ENCODE assay signal across 8 cellular contexts in genomic region chr19:40530091-40530901, GRCh38. TPM values are rescaled to one million over a fixed set of nuclear protein-coding genes. Genes with fewer than 3 reads are reported as not detected.
DNase-seq lines count a peak whose midpoint lies in the region; FAIRE-seq and TF ChIP-seq lines count a peak whose summit lies in the region.

No MANE protein-coding gene starts in this region.

- TF ChIP-seq CTCF in DOHH2 (IDR thresholded peaks at IDR 0.05; ENCODE audit: low read depth, low read length, poor library complexity, severe bottlenecking), result peak; percentile 40

- no peak overlapping the region for H3K27ac ChIP-seq in DOHH2 (ENCODE audit: low read depth, low read length)

- H4K20me1 ChIP-seq in DOHH2 (ENCODE audit: control insufficient read depth, insufficient read depth, low read depth, low read length), result no peaks in the 10 kb centered on the region

- H3K27me3 Mint-ChIP-seq in activated naive CD4-positive, alpha-beta T cell treated with anti-CD3 and anti-CD28 coated beads, Interleukin-2, amount 10 ng/mL, durations not matched to agents 7 days and 5 days, result peaks cover 69% of the 10 kb centered on the region

- H3F3A ChIP-seq in DOHH2 (ENCODE audit: control insufficient read depth, insufficient read depth), result no peaks in the 10 kb centered on the region

- H3K9me3 Mint-ChIP-seq in activated naive CD4-positive, alpha-beta T cell treated with anti-CD3 and anti-CD28 coated beads, Interleukin-2, amount 10 ng/mL, durations not matched to agents 7 days and 5 days, result no peaks in the 10 kb centered on the region

- H3K4me3 Mint-ChIP-seq in activated naive CD4-positive, alpha-beta T cell treated with anti-CD3 and anti-CD28 coated beads, Interleukin-2, amount 10 ng/mL, durations not matched to agents 7 days and 5 days, result no peak overlapping the region

- FAIRE-seq in GM19239 (lab: Jason Lieb, UNC), result no peak

- H3K4me3 ChIP-seq in DOHH2 (ENCODE audit: low read length) (no peak overlapping the region), MG63 (no peak overlapping the region)

- H3K4me1 Mint-ChIP-seq in activated naive CD4-positive, alpha-beta T cell treated with anti-CD3 and anti-CD28 coated beads, Interleukin-2, amount 10 ng/mL, durations not matched to agents 7 days and 5 days, result peaks cover 14% of the 10 kb centered on the region

- H3K4me1 ChIP-seq in DOHH2 (ENCODE audit: control insufficient read depth, low read length), result peaks cover 14% of the 10 kb centered on the region

- H3K36me3 ChIP-seq in DOHH2 (ENCODE audit: control insufficient read depth, low read length) (no peaks in the 10 kb centered on the region), MG63 (no peaks in the 10 kb centered on the region)

- no peaks in the 10 kb centered on the region for H3K79me2 ChIP-seq in DOHH2 (ENCODE audit: control insufficient read depth, low read length)

- peak overlapping the region; percentile 79 for H3K4me2 ChIP-seq in DOHH2 (ENCODE audit: low read length)

- H3K36me3 Mint-ChIP-seq in activated naive CD4-positive, alpha-beta T cell treated with anti-CD3 and anti-CD28 coated beads, Interleukin-2, amount 10 ng/mL, durations not matched to agents 7 days and 5 days, result no peaks in the 10 kb centered on the region

- H3K9me3 ChIP-seq in DOHH2 (ENCODE audit: control insufficient read depth, insufficient read depth, low read length), result no peaks in the 10 kb centered on the region
- no peaks in the 10 kb centered on the region; the same call in 1 of the 2 replicates for H3K9me3 ChIP-seq in MG63

- CTCF ChIA-PET in activated naive CD4-positive, alpha-beta T cell treated with anti-CD3 and anti-CD28 coated beads, Interleukin-2, amount 10 ng/mL, durations not matched to agents 7 days and 5 days (lab: Charles Lee), result interaction anchor here (0.9 kb wide), 1 partner anchor 104 kb away, joined by 4 read pairs; no protein-coding TSS in a partner anchor

- H3K27ac Mint-ChIP-seq in activated naive CD4-positive, alpha-beta T cell treated with anti-CD3 and anti-CD28 coated beads, Interleukin-2, amount 10 ng/mL, durations not matched to agents 7 days and 5 days, result no peak overlapping the region

- H3K9me2 ChIP-seq in DOHH2 (replicated peaks; ENCODE audit: control insufficient read depth, low read length), result no peaks in the 10 kb centered on the region

- H3K27me3 ChIP-seq in DOHH2 (ENCODE audit: control insufficient read depth, low read length) (peaks cover 10% of the 10 kb centered on the region; the same call in 1 of the 2 replicates), MG63 (no peaks in the 10 kb centered on the region; the same call in 1 of the 2 replicates)

- DNase-seq in MG63, result peak; percentile 35
- peak; percentile 56 for DNase-seq in activated naive CD4-positive, alpha-beta T cell treated with anti-CD3 and anti-CD28 coated beads, Interleukin-2, amount 10 ng/mL, durations not matched to agents 7 days and 5 days
- peak; percentile 82 for DNase-seq in islet precursor cell
- DNase-seq in NOMO-1 treated with DMSO at 0.1 percent for 48 hours (lab: John Stamatoyannopoulos, UW; ENCODE audit: unreplicated experiment), result no peak
- DNase-seq in glomerular visceral epithelial cell (ENCODE audit: extremely low spot score), result no peak
- DNase-seq in SIG-M5 (lab: John Stamatoyannopoulos, UW), result no peak
- DNase-seq in GM19239 (ENCODE audit: insufficient read length, low spot score), result no peak

RNA-seq across cellular contexts. Expression of gene SHKBP1, which starts 46.4 kb away (rescaled TPM):
- total RNA-seq in MG63 (2014; rRNA removed; shearing (Covaris generic); ENCODE audit: low replicate concordance), result 61.7 and 105 TPM in 2 replicates

Comparison
In these comparisons a context has a peak if more than half of its experiments do, and no peak if none do; other contexts are left out.
1. DNase-seq: peak in MG63 (single experiment), activated naive CD4-positive, alpha-beta T cell treated with anti-CD3 and anti-CD28 coated beads, Interleukin-2, amount 10 ng/mL, durations not matched to agents 7 days and 5 days (single experiment) and islet precursor cell (single experiment); none in NOMO-1 treated with DMSO at 0.1 percent for 48 hours (single experiment), glomerular visceral epithelial cell (single experiment), SIG-M5 (single experiment) and GM19239 (single experiment).